ENCODE assay signal across 24 cellular contexts in the genomic region with DNA sequence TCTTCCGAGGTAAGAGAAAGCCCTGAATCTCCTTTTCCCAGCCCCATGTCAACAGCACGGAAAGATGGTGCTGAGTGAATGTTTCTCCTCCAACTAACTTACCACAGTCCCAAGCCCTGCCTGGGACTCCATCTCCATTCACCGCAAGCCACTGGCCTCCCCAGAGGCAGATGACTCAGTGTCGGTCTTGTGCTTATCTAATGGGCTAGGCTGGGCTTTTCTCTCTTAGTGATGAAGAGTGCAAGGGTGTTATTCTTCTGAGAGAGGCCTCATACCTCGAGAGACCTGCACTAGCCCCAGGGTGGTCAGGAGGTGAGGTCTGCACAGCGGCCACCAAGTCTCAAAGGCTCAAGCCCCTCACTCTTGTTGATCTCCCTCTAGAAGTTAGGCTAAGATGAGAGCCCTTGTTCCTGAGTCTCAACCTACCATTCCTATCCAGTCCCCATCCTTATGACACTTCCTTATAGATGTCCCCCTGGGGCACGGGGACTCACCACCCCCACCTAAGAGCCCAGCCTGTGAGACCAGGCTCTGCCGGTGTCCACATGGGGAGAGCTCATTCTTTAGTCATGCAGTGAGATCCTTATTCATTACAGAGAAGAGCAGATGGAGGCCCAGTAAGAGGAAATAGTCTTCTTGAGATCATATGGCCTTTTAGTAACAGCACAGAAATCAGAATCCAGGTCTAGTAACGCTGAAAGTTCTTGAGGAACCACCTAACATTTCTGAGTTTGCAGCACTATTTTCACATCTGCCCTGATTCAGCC.
DNase-seq lines count a peak whose midpoint lies in the region; ATAC-seq, FAIRE-seq and TF ChIP-seq lines count a peak whose summit lies in the region.
"Had no signal": no experiment of that assay in that cellular context is flagged by ENCODE, and none has a peak within 500 bp of the region (broad histone marks: within the 10 kb centered on the region; RNA-seq: fewer than 3 reads in every experiment).

No MANE protein-coding gene starts in this region.

- peaks cover 0 to 37% (median 15%) of the 10 kb centered on the region in 4 donors for H3K36me3 ChIP-seq in esophagus muscularis mucosa
- H3K36me3 ChIP-seq: colonic mucosa, heart right ventricle, lower lobe of right lung, right atrium auricular region had no signal

- H3K27ac ChIP-seq in esophagus muscularis mucosa (replicated peaks in 1 of 4), result no peak overlapping the region
- H3K27ac ChIP-seq: body of pancreas, colonic mucosa, heart right ventricle, lower lobe of right lung, right atrium auricular region had no signal

- no peak overlapping the region for H3K4me3 ChIP-seq in esophagus muscularis mucosa
- no peak overlapping the region for H3K4me3 ChIP-seq in lower leg skin (ENCODE audit: low read depth, poor library complexity, severe bottlenecking)
- H3K4me3 ChIP-seq: body of pancreas, colonic mucosa, heart right ventricle, lower lobe of right lung, right atrium auricular region had no signal

- peaks cover 26% of the 10 kb centered on the region for H3K4me1 Mint-ChIP-seq in osteocyte (ENCODE audit: unreplicated experiment)
- H3K4me1 Mint-ChIP-seq: CD4-positive, alpha-beta memory T cell had no signal

- no peak for FAIRE-seq in GM12891 (lab: Jason Lieb, UNC)
- FAIRE-seq: GM19239, H1, islet of Langerhans had no signal

- peaks cover 0 to 16% (median 12%) of the 10 kb centered on the region in 4 donors for H3K9me3 ChIP-seq in esophagus muscularis mucosa
- H3K9me3 ChIP-seq: body of pancreas, colonic mucosa had no signal

- no peaks in the 10 kb centered on the region for H3K27me3 Mint-ChIP-seq in osteocyte (ENCODE audit: unreplicated experiment)

- ATAC-seq in GM18861 (IDR thresholded peaks at IDR 0.05; ENCODE audit: unreplicated experiment), result no peak
- ATAC-seq: body of pancreas had no signal

- no peaks in the 10 kb centered on the region for H3K27me3 ChIP-seq in esophagus muscularis mucosa
- H3K27me3 ChIP-seq: body of pancreas, colonic mucosa, right atrium auricular region had no signal

- intact Hi-C loops in esophagus muscularis mucosa (cut with DNase I) (no loop called here), lower leg skin (cut with DNase I; ENCODE audit: low total_unique reads) (no loop called here)

- TF ChIP-seq CTCF in esophagus muscularis mucosa (IDR thresholded peaks at IDR 0.05) (no peak), osteocyte (IDR thresholded peaks at IDR 0.05) (no peak), lower leg skin (IDR thresholded peaks at IDR 0.05) (no peak)

- peaks cover 0 to 10% (median 0%) of the 10 kb centered on the region in 4 donors for H3K4me1 ChIP-seq in esophagus muscularis mucosa
- H3K4me1 ChIP-seq: body of pancreas, colonic mucosa, heart right ventricle, lower lobe of right lung, right atrium auricular region had no signal

- no peak overlapping the region for H3K27ac Mint-ChIP-seq in osteocyte (ENCODE audit: unreplicated experiment)
- H3K27ac Mint-ChIP-seq: activated naive CD8-positive, alpha-beta T cell; CD4-positive, alpha-beta memory T cell had no signal

- over 99% methylated on average over 9 of the region's 9 CpGs for WGBS in esophagus muscularis mucosa
- 88 to 89% methylated on average over 9 of the region's 9 CpGs for WGBS in lower leg skin, 2 donors

- H3K4me3 Mint-ChIP-seq in osteocyte (ENCODE audit: unreplicated experiment), result no peak overlapping the region
- H3K4me3 Mint-ChIP-seq: activated naive CD8-positive, alpha-beta T cell; CD4-positive, alpha-beta memory T cell had no signal

- TF ChIP-seq POLR2A in esophagus muscularis mucosa (IDR thresholded peaks at IDR 0.05; ENCODE audit: low read depth), result no peak
- TF ChIP-seq POLR2A in GM12891 (IDR thresholded peaks at IDR 0.05; ENCODE audit: low read depth, low read length), result no peak
- TF ChIP-seq POLR2A in lower leg skin (IDR thresholded peaks at IDR 0.05), result no peak

- no peak for TF ChIP-seq EP300 in esophagus muscularis mucosa (IDR thresholded peaks at IDR 0.05)

- H3K9me3 Mint-ChIP-seq in osteocyte (ENCODE audit: unreplicated experiment), result peaks cover 16% of the 10 kb centered on the region

- DNase-seq in EL, result peak; percentile 82
- DNase-seq in MV-4-11 (lab: John Stamatoyannopoulos, UW), result peak; percentile 1
- peak; percentile 55 for DNase-seq in esophagus muscularis mucosa (ENCODE audit: extremely low spot score)
- peak; percentile 51 for DNase-seq in osteocyte (ENCODE audit: extremely low spot score, unreplicated experiment)
- DNase-seq in NCI-H748 (lab: John Stamatoyannopoulos, UW; ENCODE audit: unreplicated experiment), result no peak
- no peak for DNase-seq in GM12891 (ENCODE audit: insufficient read length, low spot score)
- DNase-seq in lower leg skin (ENCODE audit: low spot score in 2 of 2), result no peak
- DNase-seq: activated CD4-positive, alpha-beta T cell treated with anti-CD3 and anti-CD28 coated beads for 4 hours; body of pancreas; CD4-positive, alpha-beta memory T cell; colonic mucosa; GF-D8; heart right ventricle; lower lobe of right lung; NCI-H1105 treated with DMSO at 0.1 percent for 48 hours; NCI-H2107; NCI-H524; occipital lobe had no signal

- H3K36me3 Mint-ChIP-seq in osteocyte (ENCODE audit: unreplicated experiment), result peaks cover 2% of the 10 kb centered on the region
- H3K36me3 Mint-ChIP-seq: activated naive CD8-positive, alpha-beta T cell; CD4-positive, alpha-beta memory T cell had no signal

TF ChIP-seq in GM12891, 5 proteins besides CTCF, POLR2A, EP300 and RAD21:
- no peak for TF ChIP-seq POU2F2 (IDR thresholded peaks at IDR 0.05; ENCODE audit: low read depth, low read length)
- TF ChIP-seq SPI1 (IDR thresholded peaks at IDR 0.05; ENCODE audit: low read depth, low read length), result no peak
- TF ChIP-seq TAF1 (IDR thresholded peaks at IDR 0.05; ENCODE audit: low read depth, low read length), result no peak
- no peak for TF ChIP-seq PAX5 (IDR thresholded peaks at IDR 0.05; ENCODE audit: insufficient read depth, low read length, severe bottlenecking)
- TF ChIP-seq POLR2AphosphoS5 (IDR thresholded peaks at IDR 0.05; ENCODE audit: low read depth, low read length), result no peak

Comparison
In these comparisons a context has a peak if more than half of its experiments do, and no peak if none do; other contexts are left out.
1. DNase-seq: peak in EL (single experiment), MV-4-11 (single experiment), esophagus muscularis mucosa (single experiment) and osteocyte (single experiment); none in NCI-H748 (single experiment), GM12891 (single experiment) and lower leg skin (0 of 2).